Comparison of ENCODE assay signal across 1 cellular context in genomic region chr2:15367715-15368114, GRCh38.
TF ChIP-seq lines count a peak whose summit lies in the region.

No MANE protein-coding gene starts in this region.

TF ChIP-seq in GM23338, 12 proteins besides CTCF, POLR2A, EP300 and RAD21 (continued from another document):
- TF ChIP-seq, protein P1, sequence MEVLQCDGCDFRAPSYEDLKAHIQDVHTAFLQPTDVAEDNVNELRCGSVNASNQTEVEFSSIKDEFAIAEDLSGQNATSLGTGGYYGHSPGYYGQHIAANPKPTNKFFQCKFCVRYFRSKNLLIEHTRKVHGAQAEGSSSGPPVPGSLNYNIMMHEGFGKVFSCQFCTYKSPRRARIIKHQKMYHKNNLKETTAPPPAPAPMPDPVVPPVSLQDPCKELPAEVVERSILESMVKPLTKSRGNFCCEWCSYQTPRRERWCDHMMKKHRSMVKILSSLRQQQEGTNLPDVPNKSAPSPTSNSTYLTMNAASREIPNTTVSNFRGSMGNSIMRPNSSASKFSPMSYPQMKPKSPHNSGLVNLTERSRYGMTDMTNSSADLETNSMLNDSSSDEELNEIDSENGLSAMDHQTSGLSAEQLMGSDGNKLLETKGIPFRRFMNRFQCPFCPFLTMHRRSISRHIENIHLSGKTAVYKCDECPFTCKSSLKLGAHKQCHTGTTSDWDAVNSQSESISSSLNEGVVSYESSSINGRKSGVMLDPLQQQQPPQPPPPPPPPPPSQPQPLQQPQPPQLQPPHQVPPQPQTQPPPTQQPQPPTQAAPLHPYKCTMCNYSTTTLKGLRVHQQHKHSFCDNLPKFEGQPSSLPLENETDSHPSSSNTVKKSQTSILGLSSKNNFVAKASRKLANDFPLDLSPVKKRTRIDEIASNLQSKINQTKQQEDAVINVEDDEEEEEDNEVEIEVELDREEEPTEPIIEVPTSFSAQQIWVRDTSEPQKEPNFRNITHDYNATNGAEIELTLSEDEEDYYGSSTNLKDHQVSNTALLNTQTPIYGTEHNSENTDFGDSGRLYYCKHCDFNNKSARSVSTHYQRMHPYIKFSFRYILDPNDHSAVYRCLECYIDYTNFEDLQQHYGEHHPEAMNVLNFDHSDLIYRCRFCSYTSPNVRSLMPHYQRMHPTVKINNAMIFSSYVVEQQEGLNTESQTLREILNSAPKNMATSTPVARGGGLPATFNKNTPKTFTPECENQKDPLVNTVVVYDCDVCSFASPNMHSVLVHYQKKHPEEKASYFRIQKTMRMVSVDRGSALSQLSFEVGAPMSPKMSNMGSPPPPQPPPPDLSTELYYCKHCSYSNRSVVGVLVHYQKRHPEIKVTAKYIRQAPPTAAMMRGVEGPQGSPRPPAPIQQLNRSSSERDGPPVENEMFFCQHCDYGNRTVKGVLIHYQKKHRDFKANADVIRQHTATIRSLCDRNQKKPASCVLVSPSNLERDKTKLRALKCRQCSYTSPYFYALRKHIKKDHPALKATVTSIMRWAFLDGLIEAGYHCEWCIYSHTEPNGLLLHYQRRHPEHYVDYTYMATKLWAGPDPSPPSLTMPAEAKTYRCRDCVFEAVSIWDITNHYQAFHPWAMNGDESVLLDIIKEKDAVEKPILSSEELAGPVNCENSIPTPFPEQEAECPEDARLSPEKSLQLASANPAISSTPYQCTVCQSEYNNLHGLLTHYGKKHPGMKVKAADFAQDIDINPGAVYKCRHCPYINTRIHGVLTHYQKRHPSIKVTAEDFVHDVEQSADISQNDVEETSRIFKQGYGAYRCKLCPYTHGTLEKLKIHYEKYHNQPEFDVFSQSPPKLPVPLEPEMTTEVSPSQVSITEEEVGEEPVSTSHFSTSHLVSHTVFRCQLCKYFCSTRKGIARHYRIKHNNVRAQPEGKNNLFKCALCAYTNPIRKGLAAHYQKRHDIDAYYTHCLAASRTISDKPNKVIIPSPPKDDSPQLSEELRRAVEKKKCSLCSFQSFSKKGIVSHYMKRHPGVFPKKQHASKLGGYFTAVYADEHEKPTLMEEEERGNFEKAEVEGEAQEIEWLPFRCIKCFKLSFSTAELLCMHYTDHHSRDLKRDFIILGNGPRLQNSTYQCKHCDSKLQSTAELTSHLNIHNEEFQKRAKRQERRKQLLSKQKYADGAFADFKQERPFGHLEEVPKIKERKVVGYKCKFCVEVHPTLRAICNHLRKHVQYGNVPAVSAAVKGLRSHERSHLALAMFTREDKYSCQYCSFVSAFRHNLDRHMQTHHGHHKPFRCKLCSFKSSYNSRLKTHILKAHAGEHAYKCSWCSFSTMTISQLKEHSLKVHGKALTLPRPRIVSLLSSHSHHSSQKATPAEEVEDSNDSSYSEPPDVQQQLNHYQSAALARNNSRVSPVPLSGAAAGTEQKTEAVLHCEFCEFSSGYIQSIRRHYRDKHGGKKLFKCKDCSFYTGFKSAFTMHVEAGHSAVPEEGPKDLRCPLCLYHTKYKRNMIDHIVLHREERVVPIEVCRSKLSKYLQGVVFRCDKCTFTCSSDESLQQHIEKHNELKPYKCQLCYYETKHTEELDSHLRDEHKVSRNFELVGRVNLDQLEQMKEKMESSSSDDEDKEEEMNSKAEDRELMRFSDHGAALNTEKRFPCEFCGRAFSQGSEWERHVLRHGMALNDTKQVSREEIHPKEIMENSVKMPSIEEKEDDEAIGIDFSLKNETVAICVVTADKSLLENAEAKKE (CRISPR knock-in tag; IDR thresholded peaks at IDR 0.05), result no peak
- no peak for TF ChIP-seq CREB1 (CRISPR knock-in tag; IDR thresholded peaks at IDR 0.05; ENCODE audit: low read depth)
- no peak for TF ChIP-seq STAT1 (IDR thresholded peaks at IDR 0.05; ENCODE audit: unreplicated experiment)
- no peak for TF ChIP-seq ZNF114 (CRISPR knock-in tag; IDR thresholded peaks at IDR 0.05)
- TF ChIP-seq ETS1 (IDR thresholded peaks at IDR 0.05), result no peak
- TF ChIP-seq NANOG (IDR thresholded peaks at IDR 0.05; ENCODE audit: borderline replicate concordance), result no peak
- no peak for TF ChIP-seq EZH2phosphoT487 (IDR thresholded peaks at IDR 0.05; ENCODE audit: unreplicated experiment)
